Comparison of ENCODE assay signal across 17 cellular contexts in genomic region chr14:58963873-58964597, GRCh38.
DNase-seq lines count a peak whose midpoint lies in the region; ATAC-seq lines count a peak whose summit lies in the region.
"Had no signal": no experiment of that assay in that cellular context is flagged by ENCODE, and none has a peak within 500 bp of the region (broad histone marks: within the 10 kb centered on the region; RNA-seq: fewer than 3 reads in every experiment).

No MANE protein-coding gene starts in this region.

- H3K27me3 ChIP-seq in HUES48 (ENCODE audit: control insufficient read depth, insufficient read depth, low read length) = no peaks in the 10 kb centered on the region

- H3K9me3 ChIP-seq in HUES48 (ENCODE audit: control insufficient read depth, insufficient read depth, low read length) = no peaks in the 10 kb centered on the region

- CTCF ChIA-PET in T-cell (lab: Charles Lee) = no interaction called here
- CTCF ChIA-PET in activated naive CD4-positive, alpha-beta T cell treated with anti-CD3 and anti-CD28 coated beads, Interleukin-2, amount 10 ng/mL, durations not matched to agents 7 days and 5 days (lab: Charles Lee) = no interaction called here

- no peaks in the 10 kb centered on the region for H3K36me3 Mint-ChIP-seq in T-cell
- H3K36me3 Mint-ChIP-seq in activated naive CD4-positive, alpha-beta T cell treated with anti-CD3 and anti-CD28 coated beads, Interleukin-2, amount 10 ng/mL, durations not matched to agents 7 days and 5 days = no peaks in the 10 kb centered on the region
- H3K36me3 Mint-ChIP-seq: CD8-positive, alpha-beta T cell had no signal

- peak overlapping the region; percentile 18 for H3K27ac ChIP-seq in HUES48 (ENCODE audit: low read depth, low read length)
- H3K27ac ChIP-seq: KMS-11 had no signal

- no peaks in the 10 kb centered on the region for H3K4me1 Mint-ChIP-seq in T-cell
- H3K4me1 Mint-ChIP-seq in activated naive CD4-positive, alpha-beta T cell treated with anti-CD3 and anti-CD28 coated beads, Interleukin-2, amount 10 ng/mL, durations not matched to agents 7 days and 5 days = no peaks in the 10 kb centered on the region

- no peak overlapping the region for H3K9ac ChIP-seq in HUES48 (ENCODE audit: low read depth, low read length)
- H3K9ac ChIP-seq: KMS-11 had no signal

- ATAC-seq in T-cell (replicated peaks in 1 of 4) (no peak), GM19452 (IDR thresholded peaks at IDR 0.05; ENCODE audit: unreplicated experiment) (no peak)
- ATAC-seq: CD8-positive, alpha-beta T cell had no signal

- peaks cover 0 to 3% (median 0%) of the 10 kb centered on the region in 3 donors for H3K9me3 Mint-ChIP-seq in T-cell
- H3K9me3 Mint-ChIP-seq in activated naive CD4-positive, alpha-beta T cell treated with anti-CD3 and anti-CD28 coated beads, Interleukin-2, amount 10 ng/mL, durations not matched to agents 7 days and 5 days = no peaks in the 10 kb centered on the region
- H3K9me3 Mint-ChIP-seq: CD8-positive, alpha-beta T cell; HFFc6; T-helper 1 cell treated with Interleukin-12 subunit alpha and Interleukin-12 subunit beta and Interleukin-4 antibody, amounts not matched to agents 30 μg/mL and 1 μg/mL, for 36 hours had no signal

- peak; percentile 23 to 78 (median 43) for DNase-seq in NCI-H1417 (lab: John Stamatoyannopoulos, UW)
- DNase-seq in NCI-H1417 treated with DMSO at 0.1 percent for 48 hours (lab: John Stamatoyannopoulos, UW) = no peak
- DNase-seq in NCI-H69 (lab: John Stamatoyannopoulos, UW) = peak; percentile 82
- DNase-seq in islet precursor cell = peak; percentile 61
- DNase-seq in T-cell = no peak
- no peak for DNase-seq in activated naive CD4-positive, alpha-beta T cell treated with anti-CD3 and anti-CD28 coated beads, Interleukin-2, amount 10 ng/mL, durations not matched to agents 7 days and 5 days
- DNase-seq: CD8-positive, alpha-beta T cell; HFFc6; NCI-H1048; NCI-H2081 treated with DMSO at 0.1 percent for 48 hours; NCI-H446; OCI-M1; SHP77 treated with DMSO at 0.1 percent for 48 hours had no signal

- H3K36me3 ChIP-seq in HUES48 (ENCODE audit: control insufficient read depth, insufficient read depth, low read length) = no peaks in the 10 kb centered on the region

- H3K27me3 Mint-ChIP-seq in T-cell = no peaks in the 10 kb centered on the region
- H3K27me3 Mint-ChIP-seq in activated naive CD4-positive, alpha-beta T cell treated with anti-CD3 and anti-CD28 coated beads, Interleukin-2, amount 10 ng/mL, durations not matched to agents 7 days and 5 days = no peaks in the 10 kb centered on the region

- H3K4me3 ChIP-seq in HUES48 (ENCODE audit: low read depth, low read length) = no peak overlapping the region

- peaks cover 7% of the 10 kb centered on the region; the same call in 1 of the 2 replicates for H3K4me1 ChIP-seq in HUES48 (ENCODE audit: control insufficient read depth, insufficient read depth, low read length)

- H3K4me3 Mint-ChIP-seq in T-cell = no peak overlapping the region
- H3K4me3 Mint-ChIP-seq in activated naive CD4-positive, alpha-beta T cell treated with anti-CD3 and anti-CD28 coated beads, Interleukin-2, amount 10 ng/mL, durations not matched to agents 7 days and 5 days = no peak overlapping the region
- H3K4me3 Mint-ChIP-seq: CD8-positive, alpha-beta T cell; HFFc6; T-helper 1 cell treated with Interleukin-12 subunit alpha and Interleukin-12 subunit beta and Interleukin-4 antibody, amounts not matched to agents 30 μg/mL and 1 μg/mL, for 36 hours had no signal

- no peak overlapping the region for H3K27ac Mint-ChIP-seq in T-cell
- no peak overlapping the region for H3K27ac Mint-ChIP-seq in activated naive CD4-positive, alpha-beta T cell treated with anti-CD3 and anti-CD28 coated beads, Interleukin-2, amount 10 ng/mL, durations not matched to agents 7 days and 5 days
- H3K27ac Mint-ChIP-seq: CD8-positive, alpha-beta T cell; HFFc6; T-helper 1 cell treated with Interleukin-12 subunit alpha and Interleukin-12 subunit beta and Interleukin-4 antibody, amounts not matched to agents 30 μg/mL and 1 μg/mL, for 36 hours had no signal

- POLR2A ChIA-PET in T-cell (lab: Charles Lee) = no interaction called here

Comparison
In these comparisons a context has a peak if more than half of its experiments do, and no peak if none do; other contexts are left out.
1. DNase-seq: peak in NCI-H1417 (3 of 3), NCI-H69 (single experiment) and islet precursor cell (single experiment); none in NCI-H1417 treated with DMSO at 0.1 percent for 48 hours (single experiment), T-cell (0 of 34) and activated naive CD4-positive, alpha-beta T cell treated with anti-CD3 and anti-CD28 coated beads, Interleukin-2, amount 10 ng/mL, durations not matched to agents 7 days and 5 days (single experiment).